In the genomic region with DNA sequence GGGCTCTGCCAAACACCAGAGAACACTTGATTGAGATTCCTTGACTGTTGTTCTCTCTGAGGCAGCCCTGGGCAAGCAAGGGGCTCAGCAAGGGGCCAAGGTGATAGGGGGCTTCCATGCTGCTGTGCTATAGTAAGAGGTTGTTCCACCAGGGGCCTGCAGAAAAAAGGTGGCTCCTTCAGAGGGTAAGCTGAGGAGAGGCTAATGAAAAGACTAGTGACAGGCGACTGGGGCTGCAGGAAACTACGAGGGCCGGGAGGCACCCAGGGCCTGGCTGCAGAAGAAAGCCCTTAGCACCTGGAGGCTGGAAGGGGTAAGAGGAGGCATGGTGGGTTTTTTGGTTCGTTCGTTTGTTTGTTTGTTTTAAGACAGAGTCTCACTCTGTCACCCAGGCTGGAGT, we compare ENCODE assay signal across 14 cellular contexts.
"Had no signal": no experiment of that assay in that cellular context is flagged by ENCODE, and none has a peak within 500 bp of the region (broad histone marks: within the 10 kb centered on the region; RNA-seq: fewer than 3 reads in every experiment).

No MANE protein-coding gene starts in this region.

- H3K36me3 Mint-ChIP-seq: activated naive CD4-positive, alpha-beta T cell treated with anti-CD3 and anti-CD28 coated beads, Interleukin-2, amount 50 U/mL, for 72 hours; stimulated activated naive B cell treated with anti-CD40 and anti-IgM and Interleukin-4, amounts not matched to agents 10 μg/mL and 1 μg/mL and 100 μg/mL, for 72 hours; T-cell had no signal

- DNase-seq: activated CD4-positive, alpha-beta T cell treated with anti-CD3 and anti-CD28 coated beads, Interleukin-2, amount 50 U/mL, for 1 hour; cerebellar nuclear complex; dermis blood vessel endothelial cell; endodermal cell; naive thymus-derived CD8-positive, alpha-beta T cell; stimulated activated CD4-positive, alpha-beta T cell treated with anti-CD3 and anti-CD28 coated beads, Interleukin-2, amount 100 ng/mL, for 48 hours; stimulated activated naive B cell treated with anti-CD40 and anti-IgM and Interleukin-4, amounts not matched to agents 10 μg/mL and 1 μg/mL and 100 μg/mL, for 72 hours; T-cell; T-helper 9 cell; transverse colon had no signal

- H3K4me3 ChIP-seq: gastroesophageal sphincter, SK-N-MC, transverse colon had no signal

- H3K27ac Mint-ChIP-seq: activated naive CD4-positive, alpha-beta T cell treated with anti-CD3 and anti-CD28 coated beads, Interleukin-2, amount 50 U/mL, for 72 hours; activated T-helper 17 cell treated with anti-CD3 and anti-CD28 coated beads, Interleukin-2, amount 50 U/mL, for 72 hours; stimulated activated naive B cell treated with anti-CD40 and anti-IgM and Interleukin-4, amounts not matched to agents 10 μg/mL and 1 μg/mL and 100 μg/mL, for 72 hours had no signal

- H3K9me3 Mint-ChIP-seq: activated naive CD4-positive, alpha-beta T cell treated with anti-CD3 and anti-CD28 coated beads, Interleukin-2, amount 50 U/mL, for 72 hours; activated T-helper 17 cell treated with anti-CD3 and anti-CD28 coated beads, Interleukin-2, amount 50 U/mL, for 72 hours; endodermal cell; T-cell had no signal

- H3K36me3 ChIP-seq: gastroesophageal sphincter, transverse colon had no signal

- H3K27ac ChIP-seq: gastroesophageal sphincter, SK-N-MC, transverse colon had no signal

- H3K9me3 ChIP-seq: gastroesophageal sphincter, transverse colon had no signal

- H3K27me3 ChIP-seq: gastroesophageal sphincter, transverse colon had no signal

- H3K4me3 Mint-ChIP-seq: activated T-helper 17 cell treated with anti-CD3 and anti-CD28 coated beads, Interleukin-2, amount 50 U/mL, for 72 hours; endodermal cell; naive thymus-derived CD8-positive, alpha-beta T cell; stimulated activated naive B cell treated with anti-CD40 and anti-IgM and Interleukin-4, amounts not matched to agents 10 μg/mL and 1 μg/mL and 100 μg/mL, for 72 hours; T-cell had no signal
